8 cellular contexts compared by ENCODE assay signal in the genomic region with DNA sequence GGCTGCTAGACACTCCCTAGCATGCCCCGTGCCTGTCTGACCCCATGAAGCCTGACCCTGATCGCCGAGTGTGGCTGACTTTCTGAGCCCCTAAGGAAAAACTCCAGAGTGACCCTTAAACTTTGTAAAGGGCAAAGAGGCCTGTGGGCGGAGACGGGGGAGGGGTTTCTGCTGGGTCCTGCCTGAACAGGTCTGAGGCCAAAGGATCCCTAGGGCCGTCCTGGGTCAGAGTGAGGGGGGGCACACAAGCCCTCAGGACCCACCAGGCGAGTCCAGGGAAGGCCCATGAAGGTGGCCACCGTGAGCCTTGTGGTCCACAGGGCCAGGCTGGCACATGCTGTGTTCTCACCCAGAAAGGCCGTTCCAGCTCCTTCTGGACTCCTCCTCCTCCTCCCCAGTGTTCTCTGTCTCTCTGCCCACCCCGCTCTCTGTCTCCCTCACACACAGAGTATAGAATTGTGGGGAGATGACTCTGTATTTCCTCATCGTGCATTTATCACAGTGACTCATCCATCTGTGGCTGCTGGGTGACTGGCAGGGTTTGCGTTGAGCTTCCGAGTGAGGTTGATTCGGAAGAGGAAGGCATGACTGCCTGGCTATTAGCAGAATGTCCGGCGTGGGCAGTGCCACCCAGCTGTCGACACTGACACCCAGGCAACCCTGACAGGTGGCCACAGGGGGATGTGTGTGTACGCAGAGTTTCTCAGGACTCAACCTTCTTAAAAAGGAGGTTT.
DNase-seq lines count a peak whose midpoint lies in the region; ATAC-seq, FAIRE-seq and TF ChIP-seq lines count a peak whose summit lies in the region.
"Not testable (repeated sequence)": the region's sequence is repeated elsewhere in the genome, so short reads cannot be mapped to it uniquely, and the experiment has no call there.

No MANE protein-coding gene starts in this region.

- CTCF ChIA-PET in Panc1 (lab: Charles Lee); activated CD8-positive, alpha-beta T cell treated with anti-CD3 and anti-CD28 coated beads for 36 hours (lab: Charles Lee): not testable (repeated sequence)

- not testable (repeated sequence) for H3K4me3 ChIP-seq in GM23338; Panc1 (ENCODE audit: low read depth in 2 of 2, low read length in 2 of 2); astrocyte (ENCODE audit: insufficient read depth, low read depth, low read length)

- not testable (repeated sequence) for BruUV-seq in Panc1 (replicated peaks; lab: Mats Ljungman, UMichigan)

- not testable (repeated sequence) for H3K27me3 Mint-ChIP-seq in GM23338 (ENCODE audit: insufficient read depth, low read depth, poor library complexity); activated CD8-positive, alpha-beta T cell treated with anti-CD3 and anti-CD28 coated beads for 36 hours; astrocyte (ENCODE audit: low read depth, unreplicated experiment); natural killer cell (ENCODE audit: low read depth in 2 of 2)

- H3K9me3 ChIP-seq in Panc1 (ENCODE audit: control insufficient read depth, insufficient read depth, low read depth, low read length); astrocyte (ENCODE audit: insufficient read depth, low read depth, low read length): not testable (repeated sequence)

- not testable (repeated sequence) for H3K36me3 ChIP-seq in GM23338 (ENCODE audit: insufficient read depth); Panc1 (ENCODE audit: control insufficient read depth, insufficient read depth, low read length); astrocyte (ENCODE audit: insufficient read depth, low read length)

- not testable (repeated sequence) for H3K27me3 ChIP-seq in GM23338 (ENCODE audit: insufficient read depth); Panc1 (ENCODE audit: control insufficient read depth, insufficient read depth, low read length); astrocyte (ENCODE audit: insufficient read depth, low read length); foreskin keratinocyte

- H3K4me1 ChIP-seq in GM23338 (ENCODE audit: insufficient read depth); Panc1 (ENCODE audit: control insufficient read depth, insufficient read depth, low read length); astrocyte (ENCODE audit: insufficient read depth, low read length); foreskin keratinocyte: not testable (repeated sequence)

- H3K9me2 ChIP-seq in GM23338 (ENCODE audit: insufficient read depth) = not testable (repeated sequence)

- H3K27ac ChIP-seq in GM23338 (ENCODE audit: low read depth); Panc1 (ENCODE audit: low read length); astrocyte (ENCODE audit: low read depth, low read length); foreskin keratinocyte: not testable (repeated sequence)

- peak; percentile 53 for ATAC-seq in GM23338
- ATAC-seq in Panc1 = peak; percentile 76
- peak; percentile 95 for ATAC-seq in activated CD8-positive, alpha-beta T cell treated with anti-CD3 and anti-CD28 coated beads for 36 hours
- peak; percentile 83 for ATAC-seq in foreskin keratinocyte
- ATAC-seq in left lobe of liver = peak; percentile 83
- ATAC-seq in natural killer cell = peak; percentile 72 to 89 (median 82)
- peak; percentile 96 for ATAC-seq in stimulated activated effector memory CD8-positive, alpha-beta T cell treated with anti-CD3 and anti-CD28 coated beads, Interleukin-12 subunit alpha, Interleukin-12 subunit beta, amount 100 ng/mL, for 72 hours

- not testable (repeated sequence) for H3K36me3 Mint-ChIP-seq in GM23338 (ENCODE audit: low read depth); activated CD8-positive, alpha-beta T cell treated with anti-CD3 and anti-CD28 coated beads for 36 hours (ENCODE audit: low read depth); astrocyte (ENCODE audit: low read depth, unreplicated experiment); natural killer cell; stimulated activated effector memory CD8-positive, alpha-beta T cell treated with anti-CD3 and anti-CD28 coated beads, Interleukin-12 subunit alpha, Interleukin-12 subunit beta, amount 100 ng/mL, for 72 hours

- not testable (repeated sequence) for H4K20me1 ChIP-seq in GM23338 (replicated peaks; ENCODE audit: insufficient read depth); astrocyte (ENCODE audit: insufficient read depth, low read length)

- H3K4me3 Mint-ChIP-seq in GM23338; activated CD8-positive, alpha-beta T cell treated with anti-CD3 and anti-CD28 coated beads for 36 hours; astrocyte (ENCODE audit: unreplicated experiment); natural killer cell; stimulated activated effector memory CD8-positive, alpha-beta T cell treated with anti-CD3 and anti-CD28 coated beads, Interleukin-12 subunit alpha, Interleukin-12 subunit beta, amount 100 ng/mL, for 72 hours: not testable (repeated sequence)

- in situ Hi-C loops in Panc1 (cut with HindIII; ENCODE audit: low pct_unique_long_range_greater_than_20kb, low sequenced_read_pairs) = not testable (repeated sequence)

- H3K4me2 ChIP-seq in GM23338; astrocyte (ENCODE audit: low read length): not testable (repeated sequence)

- H3K27ac Mint-ChIP-seq in GM23338; activated CD8-positive, alpha-beta T cell treated with anti-CD3 and anti-CD28 coated beads for 36 hours; astrocyte (ENCODE audit: unreplicated experiment); natural killer cell; stimulated activated effector memory CD8-positive, alpha-beta T cell treated with anti-CD3 and anti-CD28 coated beads, Interleukin-12 subunit alpha, Interleukin-12 subunit beta, amount 100 ng/mL, for 72 hours: not testable (repeated sequence)

- POLR2A ChIA-PET in Panc1 (lab: Charles Lee); activated CD8-positive, alpha-beta T cell treated with anti-CD3 and anti-CD28 coated beads for 36 hours (lab: Charles Lee): not testable (repeated sequence)

- not testable (repeated sequence) for H3K9me3 Mint-ChIP-seq in GM23338; activated CD8-positive, alpha-beta T cell treated with anti-CD3 and anti-CD28 coated beads for 36 hours; astrocyte (ENCODE audit: unreplicated experiment); natural killer cell; stimulated activated effector memory CD8-positive, alpha-beta T cell treated with anti-CD3 and anti-CD28 coated beads, Interleukin-12 subunit alpha, Interleukin-12 subunit beta, amount 100 ng/mL, for 72 hours

- H2AFZ ChIP-seq in GM23338; astrocyte (ENCODE audit: low read depth, low read length): not testable (repeated sequence)

- not testable (repeated sequence) for H3K9ac ChIP-seq in astrocyte (ENCODE audit: low read length)

- peak; percentile 94 for FAIRE-seq in astrocyte (lab: Jason Lieb, UNC)

- H3K79me2 ChIP-seq in GM23338 (replicated peaks; ENCODE audit: insufficient read depth); astrocyte (ENCODE audit: insufficient read depth, low read length): not testable (repeated sequence)

- H3F3A ChIP-seq in GM23338 (replicated peaks; ENCODE audit: low read depth) = not testable (repeated sequence)

- H3K4me1 Mint-ChIP-seq in GM23338; activated CD8-positive, alpha-beta T cell treated with anti-CD3 and anti-CD28 coated beads for 36 hours (ENCODE audit: low read depth); astrocyte (ENCODE audit: low read depth, unreplicated experiment); natural killer cell; stimulated activated effector memory CD8-positive, alpha-beta T cell treated with anti-CD3 and anti-CD28 coated beads, Interleukin-12 subunit alpha, Interleukin-12 subunit beta, amount 100 ng/mL, for 72 hours: not testable (repeated sequence)

- TF ChIP-seq CTCF in GM23338 (conservative IDR thresholded peaks at IDR 0.05; ENCODE audit: low read depth in 2 of 2); Panc1 (IDR thresholded peaks at IDR 0.05); activated CD8-positive, alpha-beta T cell treated with anti-CD3 and anti-CD28 coated beads for 36 hours (IDR thresholded peaks at IDR 0.05); astrocyte (IDR thresholded peaks at IDR 0.05; ENCODE audit: insufficient read depth, low read depth, low read length); foreskin keratinocyte (conservative IDR thresholded peaks at IDR 0.05); natural killer cell (IDR thresholded peaks at IDR 0.05): not testable (repeated sequence)

- intact Hi-C loops in Panc1 (cut with micrococcal nuclease; ENCODE audit: unreplicated experiment); activated CD8-positive, alpha-beta T cell treated with anti-CD3 and anti-CD28 coated beads for 36 hours (cut with micrococcal nuclease); natural killer cell (cut with micrococcal nuclease): not testable (repeated sequence)

- DNase-seq in GM23338 (ENCODE audit: low spot score); Panc1 (ENCODE audit: low read depth, low spot score); astrocyte (ENCODE audit: low read depth); foreskin keratinocyte; left lobe of liver (ENCODE audit: low spot score); natural killer cell: not testable (repeated sequence)
- peak; percentile 2 for DNase-seq in activated CD8-positive, alpha-beta T cell treated with anti-CD3 and anti-CD28 coated beads for 36 hours
- peak in 1 of 2 donors; percentile 2 for DNase-seq in stimulated activated effector memory CD8-positive, alpha-beta T cell treated with anti-CD3 and anti-CD28 coated beads, Interleukin-12 subunit alpha, Interleukin-12 subunit beta, amount 100 ng/mL, for 72 hours (ENCODE audit: low spot score in 2 of 2)
